14 cellular contexts compared by ENCODE assay signal in genomic region chr1:107648071-107648470, GRCh38.
DNase-seq lines count a peak whose midpoint lies in the region; ATAC-seq and TF ChIP-seq lines count a peak whose summit lies in the region.
"Had no signal": no experiment of that assay in that cellular context is flagged by ENCODE, and none has a peak within 500 bp of the region (broad histone marks: within the 10 kb centered on the region; RNA-seq: fewer than 3 reads in every experiment).

No MANE protein-coding gene starts in this region.

- DNase-seq in GM04503 (ENCODE audit: low read depth) (peak; percentile 83), RWPE2 (ENCODE audit: low spot score) (no peak), fibroblast of mammary gland (ENCODE audit: low read depth) (peak; percentile 90), NCI-H524 (lab: John Stamatoyannopoulos, UW) (no peak), left lobe of liver (ENCODE audit: low spot score) (no peak), NCI-H1930 (lab: John Stamatoyannopoulos, UW) (no peak), G401 (ENCODE audit: low spot score) (no peak)
- DNase-seq: activated CD4-positive, alpha-beta T cell treated with anti-CD3 and anti-CD28 coated beads, Interleukin-2, amount 50 U/mL, for 1 hour; COR-L47; NCI-H1436; NCI-H510A treated with DMSO at 0.1 percent for 48 hours; Peyer's patch had no signal

- H3K9me3 ChIP-seq in RWPE2 (ENCODE audit: severe bottlenecking) (no peaks in the 10 kb centered on the region), skeletal muscle satellite cell (replicated peaks; ENCODE audit: low read length) (no peaks in the 10 kb centered on the region)
- H3K9me3 ChIP-seq: Peyer's patch had no signal

- no peaks in the 10 kb centered on the region for H3K36me3 ChIP-seq in RWPE2 (ENCODE audit: low read depth)
- no peaks in the 10 kb centered on the region for H3K36me3 ChIP-seq in skeletal muscle satellite cell (ENCODE audit: insufficient read depth, low read length)
- H3K36me3 ChIP-seq: Peyer's patch had no signal

- peak; percentile 99 for ATAC-seq in RWPE2 (ENCODE audit: low read depth)
- no peak for ATAC-seq in left lobe of liver
- ATAC-seq: activated T-helper 17 cell treated with anti-CD3 and anti-CD28 coated beads, Interleukin-2, amount 50 U/mL, for 72 hours had no signal

- H3K4me3 ChIP-seq in RWPE2 (ENCODE audit: severe bottlenecking) (no peak overlapping the region), fibroblast of mammary gland (ENCODE audit: control insufficient read depth, low read depth, low read length) (no peak overlapping the region), skeletal muscle satellite cell (ENCODE audit: low read length) (peak overlapping the region; percentile 35)
- H3K4me3 ChIP-seq: Peyer's patch had no signal

- H3K4me1 ChIP-seq in RWPE2 (ENCODE audit: insufficient read depth, poor library complexity, severe bottlenecking) (peaks cover 14% of the 10 kb centered on the region), skeletal muscle satellite cell (ENCODE audit: control insufficient read depth, insufficient read depth, low read length) (peaks cover 24% of the 10 kb centered on the region)

- H3K4me2 ChIP-seq in skeletal muscle satellite cell (ENCODE audit: low read length) = peak overlapping the region; percentile 74

- in situ Hi-C loops in G401 (cut with HindIII; ENCODE audit: low sequenced_read_pairs) = no loop called here

- TF ChIP-seq CTCF in RWPE2 (IDR thresholded peaks at IDR 0.05; ENCODE audit: poor library complexity, severe bottlenecking) (no peak), fibroblast of mammary gland (conservative IDR thresholded peaks at IDR 0.05; ENCODE audit: control insufficient read depth, insufficient read depth, low read depth, low read length) (no peak)

- H3K27me3 ChIP-seq in RWPE2 (ENCODE audit: insufficient read depth, poor library complexity, severe bottlenecking) (no peaks in the 10 kb centered on the region), skeletal muscle satellite cell (ENCODE audit: control insufficient read depth, insufficient read depth, low read length) (no peaks in the 10 kb centered on the region)
- H3K27me3 ChIP-seq: Peyer's patch had no signal

- peak overlapping the region; percentile 31 for H3K27ac ChIP-seq in RWPE2 (ENCODE audit: poor library complexity, severe bottlenecking)

- H3K9ac ChIP-seq in skeletal muscle satellite cell (ENCODE audit: low read depth, low read length) = peak overlapping the region; percentile 68

Comparison
In these comparisons a context has a peak if more than half of its experiments do, and no peak if none do; other contexts are left out.
1. DNase-seq: peak in GM04503 (single experiment) and fibroblast of mammary gland (single experiment); none in RWPE2 (single experiment), NCI-H524 (0 of 2), left lobe of liver (single experiment), NCI-H1930 (0 of 2) and G401 (single experiment).